ENCODE assay signal across 17 cellular contexts in genomic region chr2:51213826-51214225, GRCh38.
DNase-seq lines count a peak whose midpoint lies in the region; ATAC-seq and TF ChIP-seq lines count a peak whose summit lies in the region.
"Had no signal": no experiment of that assay in that cellular context is flagged by ENCODE, and none has a peak within 500 bp of the region (broad histone marks: within the 10 kb centered on the region; RNA-seq: fewer than 3 reads in every experiment).

No MANE protein-coding gene starts in this region.

- no peak for ATAC-seq in HG02678 (IDR thresholded peaks at IDR 0.05; ENCODE audit: unreplicated experiment)
- ATAC-seq: HCT116, HepG2 had no signal

- TF ChIP-seq CTCF in astrocyte of the cerebellum (IDR thresholded peaks at IDR 0.05; ENCODE audit: low read depth, low read length, missing control alignments) (no peak), choroid plexus epithelial cell (conservative IDR thresholded peaks at IDR 0.05; ENCODE audit: low read depth, low read length) (no peak)

- DNase-seq in HT1080 (ENCODE audit: low read depth) = peak; percentile 28
- peak; percentile 6 for DNase-seq in astrocyte of the cerebellum (ENCODE audit: low read depth)
- peak; percentile 21 for DNase-seq in choroid plexus epithelial cell (ENCODE audit: low read depth)
- peak; percentile 7 for DNase-seq in stromal cell of bone marrow (ENCODE audit: low read depth)
- DNase-seq in stimulated activated CD4-positive, alpha-beta T cell treated with anti-CD3 and anti-CD28 coated beads, Interleukin-2, amount 100 ng/mL, for 24 hours = no peak
- DNase-seq in A172 (ENCODE audit: low spot score) = no peak
- DNase-seq: CD4-positive, alpha-beta memory T cell; DMS153; DMS79; GDM1; GOT3; H7; HFFc6 had no signal

- no peak overlapping the region for H3K4me3 ChIP-seq in astrocyte of the cerebellum (ENCODE audit: low read depth, low read length)
- H3K4me3 ChIP-seq in choroid plexus epithelial cell (ENCODE audit: low read depth, low read length) = no peak overlapping the region
- H3K4me3 ChIP-seq: BLaER1 had no signal

- in situ Hi-C loops in astrocyte of the cerebellum (cut with HindIII; ENCODE audit: low sequenced_read_pairs) = no loop called here

Comparison
In these comparisons a context has a peak if more than half of its experiments do, and no peak if none do; other contexts are left out.
1. DNase-seq: peak in HT1080 (single experiment), astrocyte of the cerebellum (single experiment), choroid plexus epithelial cell (single experiment) and stromal cell of bone marrow (single experiment); none in stimulated activated CD4-positive, alpha-beta T cell treated with anti-CD3 and anti-CD28 coated beads, Interleukin-2, amount 100 ng/mL, for 24 hours (0 of 2) and A172 (single experiment).